In the genomic region with DNA sequence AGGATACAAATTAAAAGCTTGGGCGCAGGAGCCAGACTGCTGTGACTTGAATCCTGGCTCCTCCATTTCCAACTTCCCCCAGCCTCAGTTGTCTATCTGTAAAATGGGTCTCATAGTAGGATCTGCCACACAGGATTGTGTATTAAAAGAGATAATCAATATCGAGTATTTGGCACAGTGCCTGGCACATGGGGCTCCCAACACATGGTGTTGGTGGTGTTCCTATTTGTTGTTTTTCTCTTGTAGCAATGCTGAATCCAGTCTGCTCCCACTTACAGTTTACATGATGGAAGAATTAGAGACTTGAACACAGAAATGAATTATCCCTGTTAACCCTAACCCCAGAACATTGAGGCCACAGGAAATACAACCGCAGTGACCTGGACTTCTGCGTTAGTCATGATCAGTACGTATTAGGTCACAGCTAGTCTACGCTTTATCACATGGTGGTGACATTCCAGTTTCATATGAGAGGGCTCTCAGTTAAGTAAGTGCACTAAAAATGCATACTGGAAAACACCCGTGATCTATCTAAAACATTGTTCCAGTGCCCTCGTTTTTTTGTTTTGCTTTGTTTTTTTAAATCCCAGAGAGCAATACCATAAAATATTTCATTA, we compare ENCODE assay signal across 8 cellular contexts.
DNase-seq lines count a peak whose midpoint lies in the region; ATAC-seq and TF ChIP-seq lines count a peak whose summit lies in the region.

No MANE protein-coding gene starts in this region.

- TF ChIP-seq POLR2A in Peyer's patch (IDR thresholded peaks at IDR 0.05) = peak in 1 of 2 donors; percentile 40

- peaks cover 39% of the 10 kb centered on the region for H4K20me1 ChIP-seq in osteoblast (ENCODE audit: insufficient read depth, low read length)

- H3K27ac ChIP-seq in Peyer's patch (peak overlapping the region; percentile 24 to 92 (median 66)), osteoblast (ENCODE audit: low read depth, low read length) (peak overlapping the region; percentile 99)

- H3K4me3 Mint-ChIP-seq in effector memory CD8-positive, alpha-beta T cell = peak overlapping the region; percentile 48 to 66

- H3K4me1 ChIP-seq in Peyer's patch (peaks cover 3 to 77% (median 18%) of the 10 kb centered on the region in 4 donors), osteoblast (ENCODE audit: insufficient read depth, low read length) (peaks cover 86% of the 10 kb centered on the region)

- no peak overlapping the region for H2AFZ ChIP-seq in osteoblast (ENCODE audit: low read length)

- peaks cover 54 to 58% of the 10 kb centered on the region in 2 donors for H3K4me1 Mint-ChIP-seq in effector memory CD8-positive, alpha-beta T cell (ENCODE audit: low read depth in 2 of 2)

- in situ Hi-C loops in Caki2 (cut with HindIII; ENCODE audit: low pct_unique_long_range_greater_than_20kb, low sequenced_read_pairs) = no loop called here

- DNase-seq in Caki2 (ENCODE audit: low read depth) (peak; percentile 87), Peyer's patch (no peak), osteoblast (ENCODE audit: insufficient read length, low spot score, missing footprints) (no peak), medulla oblongata (ENCODE audit: extremely low spot score) (no peak), GM19240 (ENCODE audit: insufficient read length, low spot score) (no peak)
- no peak for DNase-seq in effector memory CD8-positive, alpha-beta T cell

- H3K4me3 ChIP-seq in Peyer's patch (no peak overlapping the region), osteoblast (ENCODE audit: insufficient read depth, low read length) (peak overlapping the region; percentile 38)

- peaks cover 90% of the 10 kb centered on the region for H3K79me2 ChIP-seq in osteoblast (ENCODE audit: insufficient read depth, low read length)

- peak overlapping the region; percentile 89 to 94 for H3K27ac Mint-ChIP-seq in effector memory CD8-positive, alpha-beta T cell

- no peaks in the 10 kb centered on the region for H3K27me3 ChIP-seq in Peyer's patch
- H3K27me3 ChIP-seq in osteoblast (ENCODE audit: insufficient read depth, low read length) = no peaks in the 10 kb centered on the region

- H3K36me3 ChIP-seq in Peyer's patch (peaks cover 0 to 8% (median 0%) of the 10 kb centered on the region in 3 donors), osteoblast (ENCODE audit: insufficient read depth, low read length) (peaks cover 71% of the 10 kb centered on the region)

- ATAC-seq in effector memory CD8-positive, alpha-beta T cell (replicated peaks) = peak; percentile 79
- ATAC-seq in HG03045 (IDR thresholded peaks at IDR 0.05; ENCODE audit: unreplicated experiment) (no peak), GM18502 (IDR thresholded peaks at IDR 0.05; ENCODE audit: poor library complexity, unreplicated experiment) (no peak)

- peak overlapping the region; percentile 65 for H3K4me2 ChIP-seq in osteoblast (ENCODE audit: insufficient read depth, low read length)

- H3K36me3 Mint-ChIP-seq in effector memory CD8-positive, alpha-beta T cell (ENCODE audit: insufficient read depth) = peaks cover 96% of the 10 kb centered on the region

- H3K9me3 ChIP-seq in Peyer's patch = no peaks in the 10 kb centered on the region
- no peaks in the 10 kb centered on the region for H3K9me3 ChIP-seq in osteoblast (ENCODE audit: low read depth, low read length)

- H3K27me3 Mint-ChIP-seq in effector memory CD8-positive, alpha-beta T cell = no peaks in the 10 kb centered on the region

- H3K9me3 Mint-ChIP-seq in effector memory CD8-positive, alpha-beta T cell = no peaks in the 10 kb centered on the region

- TF ChIP-seq CTCF in Peyer's patch (IDR thresholded peaks at IDR 0.05) = no peak
- TF ChIP-seq CTCF in osteoblast (IDR thresholded peaks at IDR 0.05; ENCODE audit: extremely low read depth, low read depth, low read length) = no peak
